Comparison of ENCODE assay signal across 1 cellular context in genomic region chr3:152109038-152109437, GRCh38.
TF ChIP-seq lines count a peak whose summit lies in the region.

No MANE protein-coding gene starts in this region.

TF ChIP-seq in K562, 482 proteins besides CTCF, POLR2A, EP300 and RAD21 (continued from another document and continues in another):
- TF ChIP-seq MNT (conservative IDR thresholded peaks at IDR 0.05): peak in 1 of 2 experiments; percentile 34; a peak in 1 of 4 replicates
- TF ChIP-seq NR2C1 (IDR thresholded peaks at IDR 0.05): peak; percentile 72; the same call in 1 of the 2 replicates
- TF ChIP-seq NR2C1 (tag; IDR thresholded peaks at IDR 0.05): peak; percentile 84
- TF ChIP-seq ZBTB8A (IDR thresholded peaks at IDR 0.05; ENCODE audit: partially characterized antibody): no peak
- no peak for TF ChIP-seq STAT5B (CRISPR knock-in tag; IDR thresholded peaks at IDR 0.05)
- TF ChIP-seq SETDB1 (IDR thresholded peaks at IDR 0.05; ENCODE audit: low read length): no peak
- no peak for TF ChIP-seq RBM34 (IDR thresholded peaks at IDR 0.05; ENCODE audit: borderline replicate concordance, insufficient read depth, low read length)
- TF ChIP-seq ATF7 (IDR thresholded peaks at IDR 0.05): peak; percentile 90
- TF ChIP-seq FIP1L1 (IDR thresholded peaks at IDR 0.05; ENCODE audit: low read depth, low read length, poor library complexity, severe bottlenecking): no peak
- peak; percentile 38 for TF ChIP-seq C11orf30 (IDR thresholded peaks at IDR 0.05; ENCODE audit: low read depth)
- no peak for TF ChIP-seq PRDM10 (IDR thresholded peaks at IDR 0.05; ENCODE audit: partially characterized antibody)
- no peak for TF ChIP-seq ATF1 (CRISPR knock-in tag; IDR thresholded peaks at IDR 0.05)
- TF ChIP-seq ATF1 (tag; IDR thresholded peaks at IDR 0.05): peak; percentile 48; the same call in 1 of the 2 replicates
- TF ChIP-seq RNF219 (CRISPR knock-in tag; IDR thresholded peaks at IDR 0.05): no peak
- no peak for TF ChIP-seq ZNF280A (IDR thresholded peaks at IDR 0.05; ENCODE audit: low read depth, partially characterized antibody)
- no peak; a peak in 1 of 4 replicates for TF ChIP-seq MAZ (CRISPR knock-in tag; conservative IDR thresholded peaks at IDR 0.05 in 1 of 2, IDR thresholded peaks at IDR 0.05 in 1 of 2)
- peak; percentile 85 for TF ChIP-seq ZNF24 (IDR thresholded peaks at IDR 0.05)
- no peak for TF ChIP-seq ATF6 (CRISPR knock-in tag; IDR thresholded peaks at IDR 0.05)
- TF ChIP-seq MEF2A (IDR thresholded peaks at IDR 0.05; ENCODE audit: control insufficient read depth, low read depth, low read length): 0 out of 2 replicates have a peak, but pooled peaks have one; percentile 8
- TF ChIP-seq TAL1 (IDR thresholded peaks at IDR 0.05): peak; percentile 84
- TF ChIP-seq NUFIP1 (IDR thresholded peaks at IDR 0.05; ENCODE audit: partially characterized antibody): no peak
- peak; percentile 74 for TF ChIP-seq NFIC (IDR thresholded peaks at IDR 0.05)
- TF ChIP-seq FOXA3 (CRISPR knock-in tag; conservative IDR thresholded peaks at IDR 0.05 in 1 of 2, IDR thresholded peaks at IDR 0.05 in 1 of 2): 0 out of 4 replicates have a peak, but pooled peaks of 1 of the 2 experiments have one; percentile 29
- no peak for TF ChIP-seq RUNX1 (IDR thresholded peaks at IDR 0.05; ENCODE audit: low read depth)
- TF ChIP-seq COPS2 (conservative IDR thresholded peaks at IDR 0.05): no peak
- TF ChIP-seq ZHX1 (conservative IDR thresholded peaks at IDR 0.05; ENCODE audit: low read length): no peak
- TF ChIP-seq GATAD2B (IDR thresholded peaks at IDR 0.05; ENCODE audit: borderline replicate concordance): peak; percentile 77; the same call in 1 of the 2 replicates
- TF ChIP-seq TCF3 (CRISPR knock-in tag; IDR thresholded peaks at IDR 0.05): peak; percentile 87
- TF ChIP-seq BCLAF1 (IDR thresholded peaks at IDR 0.05; ENCODE audit: borderline replicate concordance in 1 of 2, control insufficient read depth in 1 of 2, low read depth in 2 of 2, low read length in 1 of 2): no peak
- TF ChIP-seq RHOXF2B (CRISPR knock-in tag; conservative IDR thresholded peaks at IDR 0.05): no peak
- TF ChIP-seq ZNF766 (CRISPR knock-in tag; conservative IDR thresholded peaks at IDR 0.05): peak; percentile 73; the same call in 1 of the 2 replicates
- 0 out of 2 replicates have a peak, but pooled peaks have one; percentile 15 for TF ChIP-seq ZNF311 (CRISPR knock-in tag; IDR thresholded peaks at IDR 0.05)
- TF ChIP-seq ZNF512 (tag; IDR thresholded peaks at IDR 0.05): no peak
- TF ChIP-seq TEAD2 (tag; IDR thresholded peaks at IDR 0.05): no peak
- peak; percentile 78 for TF ChIP-seq ESRRA (IDR thresholded peaks at IDR 0.05; ENCODE audit: borderline replicate concordance, low read depth)
- peak; percentile 87 for TF ChIP-seq HDAC2 (IDR thresholded peaks at IDR 0.05)
- TF ChIP-seq BCOR (IDR thresholded peaks at IDR 0.05): no peak
- no peak for TF ChIP-seq ZKSCAN1 (IDR thresholded peaks at IDR 0.05; ENCODE audit: low read depth, low read length)
- no peak for TF ChIP-seq XRCC3 (IDR thresholded peaks at IDR 0.05)
- no peak for TF ChIP-seq ZNF408 (CRISPR knock-in tag; IDR thresholded peaks at IDR 0.05; ENCODE audit: low read depth)
- TF ChIP-seq POLR2AphosphoS5 (IDR thresholded peaks at IDR 0.05; ENCODE audit: control insufficient read depth, insufficient read depth, low read depth, low read length): peak; percentile 59; the same call in 1 of the 2 replicates
- no peak for TF ChIP-seq SMC3 (conservative IDR thresholded peaks at IDR 0.05; ENCODE audit: insufficient read depth, low read depth, low read length)
